In the genomic region with DNA sequence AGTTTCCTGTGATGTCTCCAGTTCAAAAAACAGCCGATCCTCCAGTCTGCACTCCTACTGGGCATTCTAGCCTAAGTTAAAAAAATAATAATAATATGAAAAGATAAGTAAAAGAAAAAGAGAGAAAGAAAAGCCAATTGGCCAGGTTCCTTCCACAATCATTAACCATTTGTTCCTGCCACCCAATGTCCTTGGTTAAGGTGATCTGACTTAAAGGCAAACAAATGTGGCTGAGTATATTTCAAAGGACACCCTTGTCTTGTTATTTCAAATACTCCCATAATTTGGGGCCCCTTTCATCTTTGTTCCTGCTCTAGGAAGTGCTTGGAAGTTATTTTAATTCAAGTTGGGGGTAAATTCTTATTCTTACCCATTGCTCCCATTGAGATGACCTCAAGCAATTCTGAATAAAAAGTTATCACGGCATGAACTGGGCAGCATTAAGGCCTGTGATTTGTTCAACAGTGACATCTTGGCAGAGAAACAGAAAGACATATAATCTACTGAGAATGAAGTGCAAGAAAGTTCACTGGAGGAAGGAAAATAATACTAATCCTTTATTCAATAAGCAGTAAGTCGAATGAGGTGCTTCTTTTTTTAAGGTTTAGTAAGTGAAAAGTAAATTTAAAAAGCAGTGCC, we compare ENCODE assay signal across 35 cellular contexts.
"Had no signal": no experiment of that assay in that cellular context is flagged by ENCODE, and none has a peak within 500 bp of the region (broad histone marks: within the 10 kb centered on the region; RNA-seq: fewer than 3 reads in every experiment).

No MANE protein-coding gene starts in this region.

- H3K4me3 ChIP-seq: adrenal gland, coronary artery, dorsolateral prefrontal cortex had no signal

- H3K36me3 Mint-ChIP-seq: activated CD8-positive, alpha-beta memory T cell treated with anti-CD3 and anti-CD28 coated beads, Interleukin-2, amount 10 ng/mL, durations not matched to agents 7 days and 5 days; activated naive CD4-positive, alpha-beta T cell treated with anti-CD3 and anti-CD28 coated beads, Interleukin-2, amount 50 U/mL, for 24 hours; activated naive CD8-positive, alpha-beta T cell treated with anti-CD3 and anti-CD28 coated beads for 36 hours had no signal

- H3K9me3 Mint-ChIP-seq: activated B cell treated with CpG ODN at 0.5 μM for 24 hours; activated naive CD4-positive, alpha-beta T cell treated with anti-CD3 and anti-CD28 coated beads for 36 hours; activated naive CD4-positive, alpha-beta T cell treated with anti-CD3 and anti-CD28 coated beads, Interleukin-2, amount 50 U/mL, for 24 hours; activated naive CD8-positive, alpha-beta T cell treated with anti-CD3 and anti-CD28 coated beads for 36 hours; activated naive CD8-positive, alpha-beta T cell treated with anti-CD3 and anti-CD28 coated beads, Interleukin-2, amount 50 U/mL, for 24 hours; activated T-helper 1 cell treated with anti-CD3 and anti-CD28 coated beads, Interleukin-12 subunit alpha, Interleukin-12 subunit beta, Interleukin-2, Interleukin-4 antibody, amounts not matched to agents 30 ng/mL and 10 ng/mL and 1 ng/mL, durations not matched to agents 14 hours and 24 hours and 36 hours; activated T-helper 2 cell treated with anti-CD3 and anti-CD28 coated beads, Interferon-gamma antibody, Interleukin-2, Interleukin-4, amounts not matched to agents 10 μg/mL and 5 μg/mL and 100 μg/mL, durations not matched to agents 14 hours and 24 hours and 36 hours; central memory CD8-positive, alpha-beta T cell; dendritic cell treated with granulocyte-macrophage colony-stimulating factor and Interleukin-4, amounts not matched to agents 40 ng/mL and 50 ng/mL, for 4 days; endodermal cell; T-helper 2 cell treated with Interferon-gamma antibody and Interleukin-4, amounts not matched to agents 5 μg/mL and 100 μg/mL, for 36 hours had no signal

- H3K4me1 Mint-ChIP-seq: activated B cell treated with CpG ODN at 0.5 μM for 24 hours; activated CD8-positive, alpha-beta memory T cell treated with anti-CD3 and anti-CD28 coated beads, Interleukin-2, amount 10 ng/mL, durations not matched to agents 7 days and 5 days; activated naive CD4-positive, alpha-beta T cell treated with anti-CD3 and anti-CD28 coated beads, Interleukin-2, amount 50 U/mL, for 24 hours; activated naive CD8-positive, alpha-beta T cell treated with anti-CD3 and anti-CD28 coated beads for 36 hours; activated naive CD8-positive, alpha-beta T cell treated with anti-CD3 and anti-CD28 coated beads, Interleukin-2, amount 50 U/mL, for 24 hours; central memory CD8-positive, alpha-beta T cell; T-helper 17 cell had no signal

- ATAC-seq: activated CD4-positive, CD25-positive, alpha-beta regulatory T cell treated with anti-CD3 and anti-CD28 coated beads, Interleukin-2, amount 50 U/mL, for 24 hours; activated CD8-positive, alpha-beta memory T cell treated with anti-CD3 and anti-CD28 coated beads, Interleukin-2, amount 10 ng/mL, durations not matched to agents 7 days and 5 days; activated CD8-positive, alpha-beta T cell treated with anti-CD3 and anti-CD28 coated beads, Interleukin-2, amount 10 ng/mL, durations not matched to agents 7 days and 5 days; activated naive CD8-positive, alpha-beta T cell treated with anti-CD3 and anti-CD28 coated beads, Interleukin-2, amount 50 U/mL, for 24 hours; esophagus mucosa; T-helper 17 cell had no signal

- FAIRE-seq: bronchial epithelial cell, frontal cortex had no signal

- DNase-seq: activated B cell treated with CpG ODN at 0.5 μM for 24 hours; activated CD4-positive, alpha-beta T cell treated with anti-CD3 and anti-CD28 coated beads for 48 hours; activated CD4-positive, alpha-beta T cell treated with anti-CD3 and anti-CD28 coated beads, Interleukin-2, amount 50 U/mL, for 1 hour; activated CD4-positive, alpha-beta T cell treated with anti-CD3 and anti-CD28 coated beads, Interleukin-2, amount 50 U/mL, for 48 hours; activated CD8-positive, alpha-beta memory T cell treated with anti-CD3 and anti-CD28 coated beads, Interleukin-2, amount 10 ng/mL, durations not matched to agents 7 days and 5 days; activated CD8-positive, alpha-beta memory T cell treated with anti-CD3 and anti-CD28 coated beads, Interleukin-2, amount 50 U/mL, for 4 hours; activated CD8-positive, alpha-beta T cell treated with anti-CD3 and anti-CD28 coated beads, Interleukin-2, amount 10 ng/mL, durations not matched to agents 7 days and 5 days; activated effector memory CD4-positive, alpha-beta T cell treated with anti-CD3 and anti-CD28 coated beads, Interleukin-2, amount 50 U/mL, for 16 hours; activated naive CD4-positive, alpha-beta T cell treated with anti-CD3 and anti-CD28 coated beads for 36 hours; activated naive CD8-positive, alpha-beta T cell treated with anti-CD3 and anti-CD28 coated beads for 36 hours; activated naive CD8-positive, alpha-beta T cell treated with anti-CD3 and anti-CD28 coated beads, Interleukin-2, amount 50 U/mL, for 24 hours; activated T-cell treated with anti-CD3 and anti-CD28 coated beads, Interleukin-2, amount 50 U/mL, for 1 hour; activated T-cell treated with anti-CD3 and anti-CD28 coated beads, Interleukin-2, amount 50 U/mL, for 48 hours; amygdala; aorta; dorsolateral prefrontal cortex; effector memory CD4-positive, alpha-beta T cell; endodermal cell; T-helper 1 cell; T-helper 17 cell; T1000; WERI-Rb-1 had no signal

- H3K36me3 ChIP-seq: adrenal gland, brain microvascular endothelial cell, WERI-Rb-1 had no signal

- H3K27ac Mint-ChIP-seq: activated B cell treated with CpG ODN at 0.5 μM for 24 hours; activated CD8-positive, alpha-beta memory T cell treated with anti-CD3 and anti-CD28 coated beads, Interleukin-2, amount 10 ng/mL, durations not matched to agents 7 days and 5 days; activated CD8-positive, alpha-beta T cell treated with anti-CD3 and anti-CD28 coated beads, Interleukin-2, amount 10 ng/mL, durations not matched to agents 7 days and 5 days; activated naive CD4-positive, alpha-beta T cell treated with anti-CD3 and anti-CD28 coated beads for 36 hours; activated naive CD4-positive, alpha-beta T cell treated with anti-CD3 and anti-CD28 coated beads, Interleukin-2, amount 50 U/mL, for 24 hours; activated naive CD8-positive, alpha-beta T cell treated with anti-CD3 and anti-CD28 coated beads for 36 hours; activated naive CD8-positive, alpha-beta T cell treated with anti-CD3 and anti-CD28 coated beads, Interleukin-2, amount 50 U/mL, for 24 hours; activated T-helper 1 cell treated with anti-CD3 and anti-CD28 coated beads, Interleukin-12 subunit alpha, Interleukin-12 subunit beta, Interleukin-2, Interleukin-4 antibody, amounts not matched to agents 30 ng/mL and 10 ng/mL and 1 ng/mL, durations not matched to agents 14 hours and 24 hours and 36 hours; activated T-helper 2 cell treated with anti-CD3 and anti-CD28 coated beads, Interferon-gamma antibody, Interleukin-2, Interleukin-4, amounts not matched to agents 10 μg/mL and 5 μg/mL and 100 μg/mL, durations not matched to agents 14 hours and 24 hours and 36 hours; dendritic cell treated with granulocyte-macrophage colony-stimulating factor and Interleukin-4, amounts not matched to agents 40 ng/mL and 50 ng/mL, for 4 days; endodermal cell; T-helper 17 cell; T-helper 2 cell treated with Interferon-gamma antibody and Interleukin-4, amounts not matched to agents 5 μg/mL and 100 μg/mL, for 36 hours had no signal

- H3K4me1 ChIP-seq: adrenal gland had no signal

- H3K9me3 ChIP-seq: adrenal gland had no signal

- H3K27me3 Mint-ChIP-seq: activated CD8-positive, alpha-beta memory T cell treated with anti-CD3 and anti-CD28 coated beads, Interleukin-2, amount 10 ng/mL, durations not matched to agents 7 days and 5 days; activated naive CD8-positive, alpha-beta T cell treated with anti-CD3 and anti-CD28 coated beads, Interleukin-2, amount 50 U/mL, for 24 hours; central memory CD8-positive, alpha-beta T cell; dendritic cell treated with granulocyte-macrophage colony-stimulating factor and Interleukin-4, amounts not matched to agents 40 ng/mL and 50 ng/mL, for 4 days had no signal

- H3K27me3 ChIP-seq: adrenal gland, brain microvascular endothelial cell had no signal

- H3K4me3 Mint-ChIP-seq: activated B cell treated with CpG ODN at 0.5 μM for 24 hours; activated CD8-positive, alpha-beta memory T cell treated with anti-CD3 and anti-CD28 coated beads, Interleukin-2, amount 10 ng/mL, durations not matched to agents 7 days and 5 days; activated CD8-positive, alpha-beta T cell treated with anti-CD3 and anti-CD28 coated beads, Interleukin-2, amount 10 ng/mL, durations not matched to agents 7 days and 5 days; activated naive CD4-positive, alpha-beta T cell treated with anti-CD3 and anti-CD28 coated beads for 36 hours; activated naive CD4-positive, alpha-beta T cell treated with anti-CD3 and anti-CD28 coated beads, Interleukin-2, amount 50 U/mL, for 24 hours; activated naive CD8-positive, alpha-beta T cell treated with anti-CD3 and anti-CD28 coated beads for 36 hours; activated naive CD8-positive, alpha-beta T cell treated with anti-CD3 and anti-CD28 coated beads, Interleukin-2, amount 50 U/mL, for 24 hours; activated T-helper 1 cell treated with anti-CD3 and anti-CD28 coated beads, Interleukin-12 subunit alpha, Interleukin-12 subunit beta, Interleukin-2, Interleukin-4 antibody, amounts not matched to agents 30 ng/mL and 10 ng/mL and 1 ng/mL, durations not matched to agents 14 hours and 24 hours and 36 hours; central memory CD8-positive, alpha-beta T cell; dendritic cell treated with granulocyte-macrophage colony-stimulating factor and Interleukin-4, amounts not matched to agents 40 ng/mL and 50 ng/mL, for 4 days; endodermal cell; T-helper 17 cell; T-helper 2 cell treated with Interferon-gamma antibody and Interleukin-4, amounts not matched to agents 5 μg/mL and 100 μg/mL, for 36 hours had no signal

- H3K27ac ChIP-seq: adrenal gland, brain microvascular endothelial cell, coronary artery, dorsolateral prefrontal cortex, WERI-Rb-1 had no signal
